8 cellular contexts compared by ENCODE assay signal in genomic region chr1:200971955-200972711, GRCh38. TPM values are rescaled to one million over a fixed set of nuclear protein-coding genes. Genes with fewer than 3 reads are reported as not detected.
A peak's percentile ranks its signal among the peaks of the same experiment; 100 is the strongest.
DNase-seq lines count a peak whose midpoint lies in the region; ATAC-seq and TF ChIP-seq lines count a peak whose summit lies in the region.

No MANE protein-coding gene starts in this region.

- H2BK5ac ChIP-seq in trophoblast cell (ENCODE audit: low read depth, low read length, poor library complexity) = no peak overlapping the region

- H3K27ac Mint-ChIP-seq in CD4-positive, CD25-positive, alpha-beta regulatory T cell = no peak overlapping the region

- peaks cover 2% of the 10 kb centered on the region for H3K79me1 ChIP-seq in trophoblast cell (ENCODE audit: low read length)

- no peak for TF ChIP-seq EP300 in gastroesophageal sphincter (IDR thresholded peaks at IDR 0.05)
- no peak for TF ChIP-seq EP300 in upper lobe of left lung (IDR thresholded peaks at IDR 0.05)

- no peak overlapping the region for H3K4me3 Mint-ChIP-seq in CD4-positive, CD25-positive, alpha-beta regulatory T cell

- H3K27me3 ChIP-seq in CD4-positive, CD25-positive, alpha-beta regulatory T cell (ENCODE audit: control insufficient read depth, insufficient read depth, low read length) = no peaks in the 10 kb centered on the region
- H3K27me3 ChIP-seq in Peyer's patch = no peaks in the 10 kb centered on the region
- no peaks in the 10 kb centered on the region for H3K27me3 ChIP-seq in gastroesophageal sphincter
- no peaks in the 10 kb centered on the region for H3K27me3 ChIP-seq in trophoblast cell (ENCODE audit: insufficient read depth, low read length)
- H3K27me3 ChIP-seq in upper lobe of left lung = no peaks in the 10 kb centered on the region

- WGBS in gastroesophageal sphincter (ENCODE audit: low coverage in 1 of 2), 2 donors = 8 to 80% methylated on average over 1 to 2 of the region's 34 CpGs
- WGBS in trophoblast cell (ENCODE audit: extremely low coverage, insufficient coverage, insufficient read length) = no CpG with 5 or more reads among the region's 34 CpGs
- 55 to 61% methylated on average over 32 to 34 of the region's 34 CpGs for WGBS in upper lobe of left lung, 2 donors

- H2BK120ac ChIP-seq in trophoblast cell (ENCODE audit: insufficient read depth, low read length, poor library complexity) = no peak overlapping the region

- peaks cover 37% of the 10 kb centered on the region for H3K36me3 Mint-ChIP-seq in CD4-positive, CD25-positive, alpha-beta regulatory T cell

- H3K18ac ChIP-seq in trophoblast cell (ENCODE audit: low read length) = no peak overlapping the region

- no peak overlapping the region for H2AK5ac ChIP-seq in trophoblast cell (ENCODE audit: low read length)

- peaks cover 0 to 5% (median 2%) of the 10 kb centered on the region in 4 donors for H3K4me1 Mint-ChIP-seq in CD4-positive, CD25-positive, alpha-beta regulatory T cell

- no peaks in the 10 kb centered on the region for H3K9me3 ChIP-seq in CD4-positive, CD25-positive, alpha-beta regulatory T cell (ENCODE audit: control insufficient read depth in 2 of 2, low read length in 2 of 2)
- H3K9me3 ChIP-seq in Peyer's patch (no peaks in the 10 kb centered on the region), gastroesophageal sphincter (no peaks in the 10 kb centered on the region), trophoblast cell (ENCODE audit: insufficient read depth, low read depth, low read length) (no peaks in the 10 kb centered on the region), upper lobe of left lung (no peaks in the 10 kb centered on the region)

- H3K36me3 ChIP-seq in CD4-positive, CD25-positive, alpha-beta regulatory T cell (ENCODE audit: control insufficient read depth, insufficient read depth, low read length) = peaks cover 64% of the 10 kb centered on the region
- no peaks in the 10 kb centered on the region for H3K36me3 ChIP-seq in Peyer's patch
- peaks cover 0 to 10% of the 10 kb centered on the region in 2 donors for H3K36me3 ChIP-seq in gastroesophageal sphincter
- H3K36me3 ChIP-seq in trophoblast cell (ENCODE audit: control insufficient read depth in 1 of 2, insufficient read depth in 2 of 2, low read length in 2 of 2) = no peaks in the 10 kb centered on the region
- peaks cover 0 to 8% (median 4%) of the 10 kb centered on the region in 4 donors for H3K36me3 ChIP-seq in upper lobe of left lung

- no peak overlapping the region for H3K4me2 ChIP-seq in trophoblast cell (ENCODE audit: low read length)

- TF ChIP-seq CTCF in Peyer's patch (IDR thresholded peaks at IDR 0.05) (peak; percentile 34 to 94 (median 70)), gastroesophageal sphincter (IDR thresholded peaks at IDR 0.05) (peak in 3 of 4 experiments; percentile 64 to 95 (median 78)), upper lobe of left lung (IDR thresholded peaks at IDR 0.05) (peak; percentile 49 to 95 (median 70))

- H3K79me2 ChIP-seq in trophoblast cell (ENCODE audit: control insufficient read depth, insufficient read depth, low read length, poor library complexity) = no peaks in the 10 kb centered on the region

- TF ChIP-seq POLR2A in Peyer's patch (IDR thresholded peaks at IDR 0.05) (no peak), gastroesophageal sphincter (IDR thresholded peaks at IDR 0.05) (no peak), upper lobe of left lung (IDR thresholded peaks at IDR 0.05) (no peak)

- H4K8ac ChIP-seq in trophoblast cell (ENCODE audit: low read depth, low read length) = no peak overlapping the region

- H3K9me3 Mint-ChIP-seq in CD4-positive, CD25-positive, alpha-beta regulatory T cell = no peaks in the 10 kb centered on the region

- ATAC-seq in CD4-positive, CD25-positive, alpha-beta regulatory T cell (ENCODE audit: low read depth in 2 of 2) = peak in 1 of 2 donors; percentile 16
- ATAC-seq in gastroesophageal sphincter (no peak), upper lobe of left lung (ENCODE audit: low FRiP score in 2 of 2) (peak in 1 of 2 donors; percentile 62)

- H4K91ac ChIP-seq in trophoblast cell (ENCODE audit: low read depth, low read length) = no peak overlapping the region

- H3K4ac ChIP-seq in trophoblast cell (ENCODE audit: low read depth, low read length) = no peak overlapping the region

- no peak overlapping the region for H3K23ac ChIP-seq in trophoblast cell (ENCODE audit: low read length)

- peak; percentile 39 to 57 (median 40) for DNase-seq in CD4-positive, CD25-positive, alpha-beta regulatory T cell
- DNase-seq in HK-2 (ENCODE audit: unreplicated experiment) (peak; percentile 66), Peyer's patch (peak; percentile 58 to 78 (median 76)), trophoblast cell (peak; percentile 11 to 68), upper lobe of left lung (peak; percentile 34 to 78), cortex of kidney (lab: John Stamatoyannopoulos, UW) (no peak)
- DNase-seq in activated T-helper 9 cell treated with anti-CD3 and anti-CD28 coated beads, Interleukin-2, amount 50 U/mL, for 16 hours (ENCODE audit: low read depth) = peak; percentile 43

- H3K4me1 ChIP-seq in CD4-positive, CD25-positive, alpha-beta regulatory T cell (ENCODE audit: control insufficient read depth, insufficient read depth, low read length, poor library complexity, severe bottlenecking) = no peaks in the 10 kb centered on the region
- H3K4me1 ChIP-seq in Peyer's patch = peaks cover 0 to 12% (median 0%) of the 10 kb centered on the region in 4 donors
- H3K4me1 ChIP-seq in gastroesophageal sphincter = peaks cover 0 to 10% (median 3%) of the 10 kb centered on the region in 3 donors
- H3K4me1 ChIP-seq in trophoblast cell (ENCODE audit: control insufficient read depth in 1 of 2, insufficient read depth in 2 of 2, low read length in 2 of 2) = no peaks in the 10 kb centered on the region
- peaks cover 4 to 8% (median 5%) of the 10 kb centered on the region in 4 donors for H3K4me1 ChIP-seq in upper lobe of left lung

- no peak overlapping the region for H2AFZ ChIP-seq in trophoblast cell (ENCODE audit: insufficient read depth, low read length, poor library complexity)

- H3K14ac ChIP-seq in trophoblast cell (ENCODE audit: low read length) = no peak overlapping the region

- peak overlapping the region; percentile 8 for H4K12ac ChIP-seq in trophoblast cell (ENCODE audit: low read depth, low read length)

- H3K4me3 ChIP-seq in CD4-positive, CD25-positive, alpha-beta regulatory T cell (ENCODE audit: low read depth, low read length) = no peak overlapping the region
- H3K4me3 ChIP-seq in Peyer's patch (no peak overlapping the region), gastroesophageal sphincter (no peak overlapping the region), trophoblast cell (ENCODE audit: low read depth, low read length) (no peak overlapping the region), upper lobe of left lung (no peak overlapping the region)

- H3K27me3 Mint-ChIP-seq in CD4-positive, CD25-positive, alpha-beta regulatory T cell = no peaks in the 10 kb centered on the region

- no peak overlapping the region for H3K9ac ChIP-seq in trophoblast cell (ENCODE audit: low read length)

- no peak overlapping the region for H2BK12ac ChIP-seq in trophoblast cell (ENCODE audit: low read length)

- H3K27ac ChIP-seq in CD4-positive, CD25-positive, alpha-beta regulatory T cell (ENCODE audit: insufficient read depth, low read length, poor library complexity, severe bottlenecking) = no peak overlapping the region
- H3K27ac ChIP-seq in Peyer's patch (no peak overlapping the region), gastroesophageal sphincter (no peak overlapping the region), trophoblast cell (ENCODE audit: low read depth, low read length) (no peak overlapping the region), upper lobe of left lung (no peak overlapping the region)

RNA-seq across cellular contexts. Expression of gene KIF21B, which starts 51.4 kb away (rescaled TPM):
- 96.9 TPM for total RNA-seq in CD4-positive, CD25-positive, alpha-beta regulatory T cell
- 1 to 10 TPM; 2.3 to 3.5 (median 3.0) TPM for polyA plus RNA-seq in CD4-positive, CD25-positive, alpha-beta regulatory T cell
- total RNA-seq in Peyer's patch (10 to 100 TPM in 3 of 4 donors, 1 to 10 TPM in 1; 6.7 to 19.0 (median 13.3) TPM), gastroesophageal sphincter (1 to 10 TPM; 1.2 to 1.9 (median 1.6) TPM), upper lobe of left lung (10 to 100 TPM in 1 of 6 donors, 1 to 10 TPM in 5; 3.6 to 18.9 (median 6.1) TPM)
- 0.44 and 0.56 TPM in 2 replicates for polyA plus RNA-seq in trophoblast cell (2013)
